Comparison of ENCODE assay signal across 19 cellular contexts in genomic region chr17:66953661-66954060, GRCh38. TPM values are rescaled to one million over a fixed set of nuclear protein-coding genes. Genes with fewer than 3 reads are reported as not detected.
A peak's percentile ranks its signal among the peaks of the same experiment; 100 is the strongest.
DNase-seq lines count a peak whose midpoint lies in the region; ATAC-seq and TF ChIP-seq lines count a peak whose summit lies in the region.
"Had no signal": no experiment of that assay in that cellular context is flagged by ENCODE, and none has a peak within 500 bp of the region (broad histone marks: within the 10 kb centered on the region; RNA-seq: fewer than 3 reads in every experiment).

No MANE protein-coding gene starts in this region.

- H3K36me3 Mint-ChIP-seq in mesothelial cell of epicardium: peaks cover 3% of the 10 kb centered on the region
- H3K36me3 Mint-ChIP-seq in CD8-positive, alpha-beta T cell: no peaks in the 10 kb centered on the region
- H3K36me3 Mint-ChIP-seq: memory B cell; natural killer cell treated with Interleukin-12 subunit alpha and Interleukin-12 subunit beta and Interleukin-15 and Interleukin-18, amount 100 ng/mL, for 72 hours had no signal

- no peak for TF ChIP-seq EP300 in suprapubic skin (IDR thresholded peaks at IDR 0.05)

- TF ChIP-seq POLR2A in vagina (IDR thresholded peaks at IDR 0.05) (no peak), suprapubic skin (IDR thresholded peaks at IDR 0.05) (no peak)

- H3K27ac Mint-ChIP-seq in mesothelial cell of epicardium: peak overlapping the region; percentile 43
- H3K27ac Mint-ChIP-seq in CD8-positive, alpha-beta T cell: no peak overlapping the region
- H3K27ac Mint-ChIP-seq: activated CD4-positive, alpha-beta T cell treated with anti-CD3 and anti-CD28 coated beads, Interleukin-2, amount 10 ng/mL, durations not matched to agents 24 days and 14 days; memory B cell; natural killer cell treated with Interleukin-12 subunit alpha and Interleukin-12 subunit beta and Interleukin-15 and Interleukin-18, amount 100 ng/mL, for 72 hours had no signal

- peaks cover 12% of the 10 kb centered on the region for H3K9me3 Mint-ChIP-seq in mesothelial cell of epicardium
- H3K9me3 Mint-ChIP-seq in CD8-positive, alpha-beta T cell: no peaks in the 10 kb centered on the region
- H3K9me3 Mint-ChIP-seq: activated CD4-positive, alpha-beta T cell treated with anti-CD3 and anti-CD28 coated beads, Interleukin-2, amount 10 ng/mL, durations not matched to agents 24 days and 14 days; natural killer cell treated with Interleukin-12 subunit alpha and Interleukin-12 subunit beta and Interleukin-15 and Interleukin-18, amount 100 ng/mL, for 72 hours; stimulated activated naive CD8-positive, alpha-beta T cell treated with anti-CD3 and anti-CD28 coated beads, Interleukin-15, amount 100 ng/mL, for 72 hours had no signal

- H3K36me3 ChIP-seq in CD8-positive, alpha-beta T cell (ENCODE audit: insufficient read depth, low read length): no peaks in the 10 kb centered on the region
- no peaks in the 10 kb centered on the region for H3K36me3 ChIP-seq in vagina
- no peaks in the 10 kb centered on the region for H3K36me3 ChIP-seq in suprapubic skin

- H3K4me3 Mint-ChIP-seq in mesothelial cell of epicardium: no peak overlapping the region
- no peak overlapping the region for H3K4me3 Mint-ChIP-seq in CD8-positive, alpha-beta T cell
- H3K4me3 Mint-ChIP-seq: activated CD4-positive, alpha-beta T cell treated with anti-CD3 and anti-CD28 coated beads, Interleukin-2, amount 10 ng/mL, durations not matched to agents 24 days and 14 days; memory B cell; natural killer cell treated with Interleukin-12 subunit alpha and Interleukin-12 subunit beta and Interleukin-15 and Interleukin-18, amount 100 ng/mL, for 72 hours; stimulated activated naive CD8-positive, alpha-beta T cell treated with anti-CD3 and anti-CD28 coated beads, Interleukin-15, amount 100 ng/mL, for 72 hours had no signal

- H3K9me3 ChIP-seq in CD8-positive, alpha-beta T cell (ENCODE audit: low read length): no peaks in the 10 kb centered on the region
- no peaks in the 10 kb centered on the region for H3K9me3 ChIP-seq in vagina
- no peaks in the 10 kb centered on the region for H3K9me3 ChIP-seq in suprapubic skin

- TF ChIP-seq CTCF in AG10803 (conservative IDR thresholded peaks at IDR 0.05; ENCODE audit: low read length): no peak
- no peak for TF ChIP-seq CTCF in mesothelial cell of epicardium (IDR thresholded peaks at IDR 0.05; ENCODE audit: unreplicated experiment)
- TF ChIP-seq CTCF in CD8-positive, alpha-beta T cell (IDR thresholded peaks at IDR 0.05): no peak
- TF ChIP-seq CTCF in vagina (IDR thresholded peaks at IDR 0.05): no peak
- TF ChIP-seq CTCF in suprapubic skin (IDR thresholded peaks at IDR 0.05): no peak

- 11% methylated on average over 6 of the region's 6 CpGs for WGBS in suprapubic skin

- peak; percentile 36 for ATAC-seq in SK-N-SH treated with all-trans-retinoic acid at 6 μM for 48 hours
- ATAC-seq in CD8-positive, alpha-beta T cell: no peak
- ATAC-seq: natural killer cell treated with Interleukin-12 subunit alpha and Interleukin-12 subunit beta and Interleukin-15 and Interleukin-18, amount 100 ng/mL, for 72 hours; PC-3; stimulated activated naive CD8-positive, alpha-beta T cell treated with anti-CD3 and anti-CD28 coated beads, Interleukin-15, amount 100 ng/mL, for 72 hours had no signal

- H3K27me3 ChIP-seq in CD8-positive, alpha-beta T cell (ENCODE audit: insufficient read depth, low read length): no peaks in the 10 kb centered on the region
- H3K27me3 ChIP-seq in vagina (no peaks in the 10 kb centered on the region), suprapubic skin (peaks cover 11% of the 10 kb centered on the region)

- no peaks in the 10 kb centered on the region for H3K4me1 ChIP-seq in CD8-positive, alpha-beta T cell (ENCODE audit: insufficient read depth, low read length)
- H3K4me1 ChIP-seq in vagina: peaks cover 6% of the 10 kb centered on the region
- H3K4me1 ChIP-seq in suprapubic skin: peaks cover 20% of the 10 kb centered on the region

- peaks cover 4% of the 10 kb centered on the region for H3K27me3 Mint-ChIP-seq in mesothelial cell of epicardium (ENCODE audit: low read depth)
- H3K27me3 Mint-ChIP-seq in CD8-positive, alpha-beta T cell (ENCODE audit: low read depth): peaks cover 12% of the 10 kb centered on the region

- POLR2A ChIA-PET in CD8-positive, alpha-beta T cell (lab: Charles Lee): no interaction called here

- no peak overlapping the region for H3K27ac ChIP-seq in CD8-positive, alpha-beta T cell (ENCODE audit: low read depth, low read length)
- no peak overlapping the region for H3K27ac ChIP-seq in vagina
- no peak overlapping the region for H3K27ac ChIP-seq in suprapubic skin

- DNase-seq in AG10803 (ENCODE audit: low read depth) (peak; percentile 18), NCI-H1694 (lab: John Stamatoyannopoulos, UW) (peak; percentile 90), mesothelial cell of epicardium (ENCODE audit: low spot score in 2 of 2, unreplicated experiment in 2 of 2) (no peak), NCI-H2196 treated with DMSO at 0.1 percent for 48 hours (lab: John Stamatoyannopoulos, UW; ENCODE audit: unreplicated experiment) (no peak), vagina (ENCODE audit: extremely low spot score in 2 of 2) (no peak), suprapubic skin (ENCODE audit: low spot score in 2 of 2) (no peak)
- DNase-seq in CD8-positive, alpha-beta T cell: no peak
- DNase-seq: activated CD4-positive, alpha-beta T cell treated with anti-CD3 and anti-CD28 coated beads, Interleukin-2, amount 10 ng/mL, durations not matched to agents 24 days and 14 days; activated naive CD4-positive, alpha-beta T cell treated with anti-CD3 and anti-CD28 coated beads, Interleukin-2, amount 50 U/mL, for 16 hours; GF-D8; Kasumi-1; NCI-H146; NCI-H526; PC-3; stimulated activated naive CD8-positive, alpha-beta T cell treated with anti-CD3 and anti-CD28 coated beads, Interleukin-15, amount 100 ng/mL, for 72 hours had no signal

- peaks cover 40% of the 10 kb centered on the region for H3K4me1 Mint-ChIP-seq in mesothelial cell of epicardium
- H3K4me1 Mint-ChIP-seq in CD8-positive, alpha-beta T cell (ENCODE audit: low read depth): no peaks in the 10 kb centered on the region
- H3K4me1 Mint-ChIP-seq: activated CD4-positive, alpha-beta T cell treated with anti-CD3 and anti-CD28 coated beads, Interleukin-2, amount 10 ng/mL, durations not matched to agents 24 days and 14 days; memory B cell; stimulated activated naive CD8-positive, alpha-beta T cell treated with anti-CD3 and anti-CD28 coated beads, Interleukin-15, amount 100 ng/mL, for 72 hours had no signal

- intact Hi-C loops in CD8-positive, alpha-beta T cell (cut with DNase I, micrococcal nuclease): no loop called here
- intact Hi-C loops in vagina (cut with DNase I): no loop called here

- H3K4me3 ChIP-seq in AG10803 (ENCODE audit: low read length) (no peak overlapping the region), vagina (no peak overlapping the region), suprapubic skin (no peak overlapping the region)
- H3K4me3 ChIP-seq in CD8-positive, alpha-beta T cell (ENCODE audit: low read depth, low read length): no peak overlapping the region

- CTCF ChIA-PET in CD8-positive, alpha-beta T cell (lab: Charles Lee): no interaction called here

TF ChIP-seq in SK-N-SH treated with all-trans-retinoic acid at 6 μM for 48 hours, 23 proteins besides CTCF, POLR2A, EP300 and RAD21:
- TF ChIP-seq, protein P1, sequence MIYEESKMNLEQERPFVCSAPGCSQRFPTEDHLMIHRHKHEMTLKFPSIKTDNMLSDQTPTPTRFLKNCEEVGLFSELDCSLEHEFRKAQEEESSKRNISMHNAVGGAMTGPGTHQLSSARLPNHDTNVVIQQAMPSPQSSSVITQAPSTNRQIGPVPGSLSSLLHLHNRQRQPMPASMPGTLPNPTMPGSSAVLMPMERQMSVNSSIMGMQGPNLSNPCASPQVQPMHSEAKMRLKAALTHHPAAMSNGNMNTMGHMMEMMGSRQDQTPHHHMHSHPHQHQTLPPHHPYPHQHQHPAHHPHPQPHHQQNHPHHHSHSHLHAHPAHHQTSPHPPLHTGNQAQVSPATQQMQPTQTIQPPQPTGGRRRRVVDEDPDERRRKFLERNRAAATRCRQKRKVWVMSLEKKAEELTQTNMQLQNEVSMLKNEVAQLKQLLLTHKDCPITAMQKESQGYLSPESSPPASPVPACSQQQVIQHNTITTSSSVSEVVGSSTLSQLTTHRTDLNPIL (CRISPR knock-in tag; IDR thresholded peaks at IDR 0.05; ENCODE audit: low read depth): no peak
- no peak for TF ChIP-seq ISL1 (CRISPR knock-in tag; IDR thresholded peaks at IDR 0.05)
- TF ChIP-seq TCF4 (CRISPR knock-in tag; IDR thresholded peaks at IDR 0.05; ENCODE audit: borderline replicate concordance): no peak; the same call in 1 of the 2 replicates
- no peak for TF ChIP-seq GLIS3 (CRISPR knock-in tag; IDR thresholded peaks at IDR 0.05)
- peak; percentile 57; the same call in 1 of the 2 replicates for TF ChIP-seq ZNF70 (CRISPR knock-in tag; IDR thresholded peaks at IDR 0.05)

RNA-seq across cellular contexts. Expression of gene CACNG4, which starts 10.8 kb away (rescaled TPM):
- total RNA-seq in mesothelial cell of epicardium: 9.5 to 10.4 TPM (median 10.1 TPM) in 3 replicates
- total RNA-seq in CD8-positive, alpha-beta T cell: not detected
- total RNA-seq in vagina: 0.74 TPM
- under 1 TPM in 3 of 4 donors, not detected in 1; 0.49 to 0.68 (median 0.51) TPM for total RNA-seq in suprapubic skin
- total RNA-seq: activated CD4-positive, alpha-beta T cell treated with anti-CD3 and anti-CD28 coated beads, Interleukin-2, amount 10 ng/mL, durations not matched to agents 24 days and 14 days; HT1080; natural killer cell treated with Interleukin-12 subunit alpha and Interleukin-12 subunit beta and Interleukin-15 and Interleukin-18, amount 100 ng/mL, for 72 hours had no signal

Comparison
In these comparisons a context has a peak if more than half of its experiments do, and no peak if none do; other contexts are left out.
1. DNase-seq: peak in AG10803 (single experiment) and NCI-H1694 (single experiment); none in mesothelial cell of epicardium (0 of 2), NCI-H2196 treated with DMSO at 0.1 percent for 48 hours (single experiment), CD8-positive, alpha-beta T cell (0 of 7), vagina (0 of 2) and suprapubic skin (0 of 2).